ENCODE assay signal across 10 cellular contexts in the genomic region with DNA sequence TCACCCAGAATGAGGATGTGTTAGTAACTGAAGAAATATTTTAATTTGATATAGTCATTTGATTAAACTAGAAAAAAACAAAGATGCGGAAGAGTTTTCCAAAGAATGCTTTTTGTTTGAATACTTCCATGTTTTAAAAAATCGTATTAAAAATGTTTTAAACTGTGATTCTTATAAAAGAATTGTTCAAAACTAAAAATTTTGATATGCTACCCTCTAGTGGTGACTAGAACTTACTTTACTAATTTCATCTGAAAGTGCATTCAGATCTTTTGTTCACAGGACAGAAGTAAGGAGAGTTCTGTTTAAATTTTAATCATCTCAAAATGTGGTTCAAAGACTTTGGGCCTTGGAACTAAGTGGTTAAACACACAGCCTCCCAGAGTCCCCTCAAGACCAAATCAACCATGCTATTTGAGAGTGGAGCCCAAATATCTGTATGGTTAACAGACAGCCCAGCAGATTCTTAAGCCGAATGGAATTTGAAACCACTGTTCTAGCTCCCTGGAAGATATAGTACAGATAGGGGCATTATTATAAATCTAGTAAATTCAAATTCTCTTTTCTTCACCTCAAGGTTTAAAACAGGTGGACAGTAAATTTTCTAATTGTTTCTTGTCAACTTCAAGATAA. TPM values are rescaled to one million over a fixed set of nuclear protein-coding genes. Genes with fewer than 3 reads are reported as not detected.
DNase-seq lines count a peak whose midpoint lies in the region; ATAC-seq, FAIRE-seq and TF ChIP-seq lines count a peak whose summit lies in the region.
"Had no signal": no experiment of that assay in that cellular context is flagged by ENCODE, and none has a peak within 500 bp of the region (broad histone marks: within the 10 kb centered on the region; RNA-seq: fewer than 3 reads in every experiment).

No MANE protein-coding gene starts in this region.

- DNase-seq in A549 (ENCODE audit: low read depth in 1 of 2, low spot score in 1 of 2) (no peak), GM06990 (ENCODE audit: extremely low read depth, insufficient read length) (no peak), SK-MEL-5 (ENCODE audit: low read depth, low spot score) (peak; percentile 11), frontal cortex (ENCODE audit: low spot score in 2 of 2) (no peak), SHP77 treated with DMSO at 0.1 percent for 48 hours (lab: John Stamatoyannopoulos, UW) (no peak), NCI-H226 (no peak)

- no peaks in the 10 kb centered on the region for H3K4me1 ChIP-seq in A549
- H3K4me1 ChIP-seq: gastroesophageal sphincter had no signal

- no peak overlapping the region for H3K27ac ChIP-seq in A549
- H3K27ac ChIP-seq: gastroesophageal sphincter, neutrophil had no signal

- TF ChIP-seq EP300 in A549 (IDR thresholded peaks at IDR 0.05): no peak

- TF ChIP-seq POLR2A in A549 (IDR thresholded peaks at IDR 0.05; ENCODE audit: low read length): no peak

- WGBS in A549 (ENCODE audit: missing lambda C conversion rate): 51% methylated on average over 3 of the region's 3 CpGs

- in situ Hi-C loops in SK-MEL-5 (cut with HindIII; ENCODE audit: low pct_unique_long_range_greater_than_20kb, low sequenced_read_pairs): no loop called here

- CTCF ChIA-PET in A549 (lab: Yijun Ruan, JAX): interaction anchor here (1.0 to 1.5 kb wide), 2 partner anchors 568 to 610 kb away, joined by 5 read pairs; no protein-coding TSS in a partner anchor

- no peaks in the 10 kb centered on the region for H3K27me3 ChIP-seq in GM06990 (replicated peaks; ENCODE audit: control insufficient read depth, insufficient read depth, low read length)
- H3K27me3 ChIP-seq: gastroesophageal sphincter, neutrophil had no signal

- H3K4me2 ChIP-seq in A549: no peak overlapping the region

- ATAC-seq in A549 (no peak), GM19324 (IDR thresholded peaks at IDR 0.05; ENCODE audit: low FRiP score, unreplicated experiment) (no peak), GM21825 (IDR thresholded peaks at IDR 0.05; ENCODE audit: unreplicated experiment) (no peak)
- ATAC-seq: gastroesophageal sphincter had no signal

- FAIRE-seq in A549 (lab: Jason Lieb, UNC): no peak
- peak; percentile 88 for FAIRE-seq in frontal cortex (lab: Jason Lieb, UNC)

- POLR2A ChIA-PET in A549 (lab: Yijun Ruan, JAX): no interaction called here

- H3K36me3 ChIP-seq in GM06990 (ENCODE audit: control insufficient read depth, insufficient read depth, low read length): no peaks in the 10 kb centered on the region
- H3K36me3 ChIP-seq: gastroesophageal sphincter, neutrophil had no signal

- TF ChIP-seq CTCF in A549 (IDR thresholded peaks at IDR 0.05) (peak; percentile 26; the same call in 1 of the 3 replicates), GM06990 (IDR thresholded peaks at IDR 0.05; ENCODE audit: insufficient read depth, low read length, poor library complexity, severe bottlenecking) (peak; percentile 10)

- peak in 1 of 2 experiments; percentile 9; a peak in 1 of 5 replicates for TF ChIP-seq RAD21 in A549 (conservative IDR thresholded peaks at IDR 0.05 in 1 of 2, IDR thresholded peaks at IDR 0.05 in 1 of 2)

- no peaks in the 10 kb centered on the region for H3K9me3 ChIP-seq in A549
- H3K9me3 ChIP-seq: gastroesophageal sphincter, neutrophil had no signal

- H3K4me3 ChIP-seq in A549 (no peak overlapping the region), GM06990 (replicated peaks; ENCODE audit: low read depth, low read length) (no peak overlapping the region)
- H3K4me3 ChIP-seq: gastroesophageal sphincter had no signal

TF ChIP-seq in A549, 52 proteins besides CTCF, POLR2A, EP300 and RAD21:
- TF ChIP-seq RNF2 (IDR thresholded peaks at IDR 0.05; ENCODE audit: borderline replicate concordance, low read depth) (no peak), CEBPB (IDR thresholded peaks at IDR 0.05) (no peak), CBX8 (IDR thresholded peaks at IDR 0.05) (no peak), HDAC2 (IDR thresholded peaks at IDR 0.05) (no peak), CHD4 (IDR thresholded peaks at IDR 0.05; ENCODE audit: borderline replicate concordance) (no peak), ZFP36 (IDR thresholded peaks at IDR 0.05; ENCODE audit: borderline replicate concordance, partially characterized antibody) (no peak), RCOR1 (IDR thresholded peaks at IDR 0.05; ENCODE audit: low read depth, low read length) (no peak), GATA3 (IDR thresholded peaks at IDR 0.05; ENCODE audit: borderline replicate concordance) (no peak), FOXS1 (CRISPR knock-in tag; IDR thresholded peaks at IDR 0.05) (no peak), PHF8 (IDR thresholded peaks at IDR 0.05; ENCODE audit: borderline replicate concordance, low read depth) (no peak), JUNB (IDR thresholded peaks at IDR 0.05) (no peak), SMC3 (IDR thresholded peaks at IDR 0.05) (no peak; the same call in 2 of the 3 replicates), KDM5A (IDR thresholded peaks at IDR 0.05) (no peak), MYC (IDR thresholded peaks at IDR 0.05; ENCODE audit: borderline replicate concordance, low read length) (no peak)
- TF ChIP-seq, protein P1, sequence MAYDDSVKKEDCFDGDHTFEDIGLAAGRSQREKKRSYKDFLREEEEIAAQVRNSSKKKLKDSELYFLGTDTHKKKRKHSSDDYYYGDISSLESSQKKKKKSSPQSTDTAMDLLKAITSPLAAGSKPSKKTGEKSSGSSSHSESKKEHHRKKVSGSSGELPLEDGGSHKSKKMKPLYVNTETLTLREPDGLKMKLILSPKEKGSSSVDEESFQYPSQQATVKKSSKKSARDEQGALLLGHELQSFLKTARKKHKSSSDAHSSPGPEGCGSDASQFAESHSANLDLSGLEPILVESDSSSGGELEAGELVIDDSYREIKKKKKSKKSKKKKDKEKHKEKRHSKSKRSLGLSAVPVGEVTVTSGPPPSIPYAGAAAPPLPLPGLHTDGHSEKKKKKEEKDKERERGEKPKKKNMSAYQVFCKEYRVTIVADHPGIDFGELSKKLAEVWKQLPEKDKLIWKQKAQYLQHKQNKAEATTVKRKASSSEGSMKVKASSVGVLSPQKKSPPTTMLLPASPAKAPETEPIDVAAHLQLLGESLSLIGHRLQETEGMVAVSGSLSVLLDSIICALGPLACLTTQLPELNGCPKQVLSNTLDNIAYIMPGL (CRISPR knock-in tag; IDR thresholded peaks at IDR 0.05; ENCODE audit: borderline replicate concordance): no peak
- TF ChIP-seq, protein P2, sequence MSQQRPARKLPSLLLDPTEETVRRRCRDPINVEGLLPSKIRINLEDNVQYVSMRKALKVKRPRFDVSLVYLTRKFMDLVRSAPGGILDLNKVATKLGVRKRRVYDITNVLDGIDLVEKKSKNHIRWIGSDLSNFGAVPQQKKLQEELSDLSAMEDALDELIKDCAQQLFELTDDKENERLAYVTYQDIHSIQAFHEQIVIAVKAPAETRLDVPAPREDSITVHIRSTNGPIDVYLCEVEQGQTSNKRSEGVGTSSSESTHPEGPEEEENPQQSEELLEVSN (IDR thresholded peaks at IDR 0.05; ENCODE audit: borderline replicate concordance, low read depth): no peak
- TF ChIP-seq, protein P3, sequence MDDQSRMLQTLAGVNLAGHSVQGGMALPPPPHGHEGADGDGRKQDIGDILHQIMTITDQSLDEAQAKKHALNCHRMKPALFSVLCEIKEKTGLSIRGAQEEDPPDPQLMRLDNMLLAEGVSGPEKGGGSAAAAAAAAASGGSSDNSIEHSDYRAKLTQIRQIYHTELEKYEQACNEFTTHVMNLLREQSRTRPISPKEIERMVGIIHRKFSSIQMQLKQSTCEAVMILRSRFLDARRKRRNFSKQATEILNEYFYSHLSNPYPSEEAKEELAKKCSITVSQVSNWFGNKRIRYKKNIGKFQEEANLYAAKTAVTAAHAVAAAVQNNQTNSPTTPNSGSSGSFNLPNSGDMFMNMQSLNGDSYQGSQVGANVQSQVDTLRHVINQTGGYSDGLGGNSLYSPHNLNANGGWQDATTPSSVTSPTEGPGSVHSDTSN (IDR thresholded peaks at IDR 0.05): no peak
- TF ChIP-seq, protein P4, sequence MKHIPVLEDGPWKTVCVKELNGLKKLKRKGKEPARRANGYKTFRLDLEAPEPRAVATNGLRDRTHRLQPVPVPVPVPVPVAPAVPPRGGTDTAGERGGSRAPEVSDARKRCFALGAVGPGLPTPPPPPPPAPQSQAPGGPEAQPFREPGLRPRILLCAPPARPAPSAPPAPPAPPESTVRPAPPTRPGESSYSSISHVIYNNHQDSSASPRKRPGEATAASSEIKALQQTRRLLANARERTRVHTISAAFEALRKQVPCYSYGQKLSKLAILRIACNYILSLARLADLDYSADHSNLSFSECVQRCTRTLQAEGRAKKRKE (CRISPR knock-in tag; IDR thresholded peaks at IDR 0.05; ENCODE audit: low read depth): no peak
- TF ChIP-seq, protein P5, sequence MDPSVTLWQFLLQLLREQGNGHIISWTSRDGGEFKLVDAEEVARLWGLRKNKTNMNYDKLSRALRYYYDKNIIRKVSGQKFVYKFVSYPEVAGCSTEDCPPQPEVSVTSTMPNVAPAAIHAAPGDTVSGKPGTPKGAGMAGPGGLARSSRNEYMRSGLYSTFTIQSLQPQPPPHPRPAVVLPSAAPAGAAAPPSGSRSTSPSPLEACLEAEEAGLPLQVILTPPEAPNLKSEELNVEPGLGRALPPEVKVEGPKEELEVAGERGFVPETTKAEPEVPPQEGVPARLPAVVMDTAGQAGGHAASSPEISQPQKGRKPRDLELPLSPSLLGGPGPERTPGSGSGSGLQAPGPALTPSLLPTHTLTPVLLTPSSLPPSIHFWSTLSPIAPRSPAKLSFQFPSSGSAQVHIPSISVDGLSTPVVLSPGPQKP (IDR thresholded peaks at IDR 0.05; ENCODE audit: low read depth, low read length): no peak

RNA-seq across cellular contexts. Expression of a gene that starts 45.2 kb away (rescaled TPM):
- polyA plus RNA-seq in A549 (2011; rRNA removed) (not detected in 2 replicates), A549 (2017; fragmentation: RNase III; extraction: RNeasy Plus Mini Kit Qiagen cat#74134 plus additional on column Dnase treatment) (not detected in 3 replicates)
- polyA plus RNA-seq in A549 (2012; cell fraction: cytosol; rRNA removed): not detected in 2 replicates
- polyA plus RNA-seq in A549 (2012; cell fraction: nucleus; rRNA removed): not detected in 2 replicates
- polyA minus RNA-seq in A549 (2011; rRNA and poly(A)+ RNA removed): not detected in 2 replicates
- not detected in 2 replicates for total RNA-seq in SK-MEL-5 (2014; rRNA removed; shearing (Covaris generic))
- polyA plus RNA-seq in SK-MEL-5 (2015; cell fraction: cytosol; rRNA removed): 0.56 TPM in 1 of 2 replicates, not detected in the other
- polyA plus RNA-seq in SK-MEL-5 (2015; cell fraction: nucleus; rRNA removed): not detected in 2 replicates
- 119 TPM for total RNA-seq in frontal cortex

Comparison
In these comparisons a context has a peak if more than half of its experiments do, and no peak if none do; other contexts are left out.
1. RNA of a gene that starts 45.2 kb away (total RNA-seq): 119 TPM in frontal cortex (single experiment); not detected in SK-MEL-5; every median in the first group is over 100 times any median in the second.